In the genomic region with DNA sequence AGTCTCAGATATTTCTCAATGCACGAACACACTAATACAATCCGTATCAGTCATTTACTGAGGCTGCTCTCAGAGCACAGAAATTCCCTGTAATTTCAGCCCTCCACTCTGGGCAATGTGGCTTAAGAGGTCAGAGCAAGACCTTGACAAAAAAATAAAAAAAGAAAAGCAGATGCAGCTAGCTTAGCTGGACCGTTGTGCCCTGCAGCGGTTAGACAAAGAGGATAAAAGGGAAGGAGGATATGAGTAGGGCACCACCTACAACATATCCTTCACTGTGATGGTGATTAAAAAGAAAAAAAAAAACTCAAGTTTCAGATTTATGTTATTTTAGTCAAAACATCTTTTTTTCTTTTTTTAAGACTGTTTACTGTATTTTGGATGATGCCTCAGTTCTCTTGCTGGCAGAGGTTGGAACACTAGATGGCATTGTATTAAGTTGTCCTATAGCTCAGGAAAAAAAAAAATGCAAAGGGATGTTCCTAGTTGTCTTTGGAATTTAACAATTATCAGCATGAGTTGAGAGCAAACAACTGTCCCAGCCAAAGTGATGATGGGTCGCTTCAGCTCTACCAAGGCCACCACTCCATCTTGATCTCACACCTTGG, we compare ENCODE assay signal across 21 cellular contexts. TPM values are rescaled to one million over a fixed set of nuclear protein-coding genes. Genes with fewer than 3 reads are reported as not detected.
A peak's percentile ranks its signal among the peaks of the same experiment; 100 is the strongest.
DNase-seq lines count a peak whose midpoint lies in the region; ATAC-seq and TF ChIP-seq lines count a peak whose summit lies in the region.
"Had no signal": no experiment of that assay in that cellular context is flagged by ENCODE, and none has a peak within 500 bp of the region (broad histone marks: within the 10 kb centered on the region; RNA-seq: fewer than 3 reads in every experiment).

No MANE protein-coding gene starts in this region.

- POLR2A ChIA-PET in activated CD4-positive, alpha-beta T cell treated with anti-CD3 and anti-CD28 coated beads for 36 hours (lab: Charles Lee), result no interaction called here

- H3K27ac ChIP-seq in fibroblast of lung (ENCODE audit: insufficient read depth, low read length), result no peak overlapping the region
- H3K27ac ChIP-seq: ovary, suprapubic skin had no signal

- H3K79me2 ChIP-seq in fibroblast of lung (ENCODE audit: control insufficient read depth, insufficient read depth, low read length), result no peaks in the 10 kb centered on the region

- no peaks in the 10 kb centered on the region for H3K36me3 Mint-ChIP-seq in activated CD4-positive, alpha-beta T cell treated with anti-CD3 and anti-CD28 coated beads for 36 hours (ENCODE audit: low read depth)
- H3K36me3 Mint-ChIP-seq: activated naive CD4-positive, alpha-beta T cell treated with anti-CD3 and anti-CD28 coated beads, Interleukin-2, amount 50 U/mL, for 24 hours had no signal

- H3K9me3 ChIP-seq in adipocyte (ENCODE audit: control insufficient read depth, low read length) (no peaks in the 10 kb centered on the region), fibroblast of lung (ENCODE audit: control insufficient read depth, insufficient read depth, low read depth, low read length) (no peaks in the 10 kb centered on the region)
- H3K9me3 ChIP-seq: ovary, suprapubic skin had no signal

- no peaks in the 10 kb centered on the region for H3K9me3 Mint-ChIP-seq in activated CD4-positive, alpha-beta T cell treated with anti-CD3 and anti-CD28 coated beads for 36 hours (ENCODE audit: low read depth)
- H3K9me3 Mint-ChIP-seq: activated CD8-positive, alpha-beta T cell treated with anti-CD3 and anti-CD28 coated beads for 36 hours; activated naive CD4-positive, alpha-beta T cell treated with anti-CD3 and anti-CD28 coated beads, Interleukin-2, amount 50 U/mL, for 24 hours had no signal

- CTCF ChIA-PET in activated CD4-positive, alpha-beta T cell treated with anti-CD3 and anti-CD28 coated beads for 36 hours (lab: Charles Lee), result no interaction called here

- H3K4me3 ChIP-seq in adipocyte (ENCODE audit: low read length) (no peak overlapping the region), fibroblast of lung (replicated peaks in 1 of 4; ENCODE audit: control extremely low read depth in 1 of 4, insufficient read depth in 1 of 4, low read depth in 3 of 4, low read length in 4 of 4) (no peak overlapping the region)
- H3K4me3 ChIP-seq: ovary, suprapubic skin had no signal

- no peaks in the 10 kb centered on the region for H4K20me1 ChIP-seq in fibroblast of lung (ENCODE audit: control insufficient read depth, extremely low read depth, insufficient read depth, low read length)

- intact Hi-C loops in activated CD4-positive, alpha-beta T cell treated with anti-CD3 and anti-CD28 coated beads for 36 hours (cut with DNase I, micrococcal nuclease), result loop anchor here (5.0 kb wide), 1 partner anchor 477 kb away; no protein-coding TSS in a partner anchor

- no peak for DNase-seq in AG09319 (ENCODE audit: extremely low read depth, low read depth)
- peak; percentile 68 for DNase-seq in M059J (ENCODE audit: low read depth)
- peak; percentile 32 for DNase-seq in adipocyte (ENCODE audit: low read depth)
- DNase-seq in fibroblast of lung (ENCODE audit: low read depth in 2 of 2), result peak; percentile 28 to 45
- no peak for DNase-seq in stimulated activated naive CD4-positive, alpha-beta T cell (lab: John Stamatoyannopoulos, UW)
- no peak for DNase-seq in NK-92 (lab: John Stamatoyannopoulos, UW; ENCODE audit: unreplicated experiment)
- DNase-seq in activated CD4-positive, alpha-beta T cell treated with anti-CD3 and anti-CD28 coated beads for 36 hours, result no peak
- DNase-seq: activated CD8-positive, alpha-beta T cell treated with anti-CD3 and anti-CD28 coated beads for 36 hours; activated T-cell treated with anti-CD3 and anti-CD28 coated beads, Interleukin-2, amount 50 U/mL, for 4 hours; Caco-2; MM.1S; NCI-H2081; NCI-H774; ovary; RPMI8226; stimulated activated CD4-positive, alpha-beta T cell treated with anti-CD3 and anti-CD28 coated beads, Interleukin-4, amount 100 ng/mL, for 4 hours; stimulated activated CD8-positive, alpha-beta memory T cell treated with anti-CD3 and anti-CD28 coated beads, Interleukin-4, amount 100 ng/mL, for 48 hours; T-helper 1 cell had no signal

- H3K27ac Mint-ChIP-seq in activated CD4-positive, alpha-beta T cell treated with anti-CD3 and anti-CD28 coated beads for 36 hours, result no peak overlapping the region
- H3K27ac Mint-ChIP-seq: activated CD8-positive, alpha-beta T cell treated with anti-CD3 and anti-CD28 coated beads for 36 hours; activated naive CD4-positive, alpha-beta T cell treated with anti-CD3 and anti-CD28 coated beads, Interleukin-2, amount 50 U/mL, for 24 hours had no signal

- no peaks in the 10 kb centered on the region for H3K36me3 ChIP-seq in adipocyte (ENCODE audit: control insufficient read depth, insufficient read depth, low read length, severe bottlenecking)
- H3K36me3 ChIP-seq in fibroblast of lung (ENCODE audit: control insufficient read depth, insufficient read depth, low read length), result no peaks in the 10 kb centered on the region
- H3K36me3 ChIP-seq: ovary, suprapubic skin had no signal

- TF ChIP-seq CTCF in AG09319 (IDR thresholded peaks at IDR 0.05; ENCODE audit: low read depth, low read length), result peak; percentile 21
- peak; percentile 13 to 42 for TF ChIP-seq CTCF in fibroblast of lung (conservative IDR thresholded peaks at IDR 0.05 in 1 of 2, IDR thresholded peaks at IDR 0.05 in 1 of 2; ENCODE audit: low read depth in 1 of 2, low read length in 2 of 2)

- H3K27me3 Mint-ChIP-seq in activated CD4-positive, alpha-beta T cell treated with anti-CD3 and anti-CD28 coated beads for 36 hours, result peaks cover 11% of the 10 kb centered on the region

- no peak for ATAC-seq in activated CD4-positive, alpha-beta T cell treated with anti-CD3 and anti-CD28 coated beads for 36 hours
- no peak for ATAC-seq in HG03439 (IDR thresholded peaks at IDR 0.05; ENCODE audit: unreplicated experiment)
- ATAC-seq: activated CD8-positive, alpha-beta T cell treated with anti-CD3 and anti-CD28 coated beads for 36 hours; activated T-cell treated with anti-CD3 and anti-CD28 coated beads, Interleukin-2, amount 50 U/mL, for 4 hours had no signal

- H3K4me1 Mint-ChIP-seq in activated CD4-positive, alpha-beta T cell treated with anti-CD3 and anti-CD28 coated beads for 36 hours, result no peaks in the 10 kb centered on the region
- H3K4me1 Mint-ChIP-seq: activated naive CD4-positive, alpha-beta T cell treated with anti-CD3 and anti-CD28 coated beads, Interleukin-2, amount 50 U/mL, for 24 hours had no signal

- no peak overlapping the region for H3K4me2 ChIP-seq in fibroblast of lung (ENCODE audit: extremely low read depth, insufficient read depth, low read length)

- H3K9ac ChIP-seq in adipocyte (ENCODE audit: low read length) (no peak overlapping the region), fibroblast of lung (ENCODE audit: insufficient read depth, low read length) (no peak overlapping the region)

- no peak overlapping the region for H3K4me3 Mint-ChIP-seq in activated CD4-positive, alpha-beta T cell treated with anti-CD3 and anti-CD28 coated beads for 36 hours
- H3K4me3 Mint-ChIP-seq: activated CD8-positive, alpha-beta T cell treated with anti-CD3 and anti-CD28 coated beads for 36 hours; activated naive CD4-positive, alpha-beta T cell treated with anti-CD3 and anti-CD28 coated beads, Interleukin-2, amount 50 U/mL, for 24 hours; activated T-cell treated with anti-CD3 and anti-CD28 coated beads, Interleukin-2, amount 50 U/mL, for 4 hours had no signal

- H2AFZ ChIP-seq in fibroblast of lung (ENCODE audit: low read length), result no peak overlapping the region

- H3K27me3 ChIP-seq in adipocyte (replicated peaks; ENCODE audit: control insufficient read depth, insufficient read depth, low read length), result no peaks in the 10 kb centered on the region
- H3K27me3 ChIP-seq in fibroblast of lung (ENCODE audit: control insufficient read depth, insufficient read depth, low read length), result no peaks in the 10 kb centered on the region
- H3K27me3 ChIP-seq: ovary, suprapubic skin had no signal

- peaks cover 12% of the 10 kb centered on the region for H3K4me1 ChIP-seq in adipocyte (ENCODE audit: control insufficient read depth, insufficient read depth, low read length)
- H3K4me1 ChIP-seq in fibroblast of lung (ENCODE audit: control insufficient read depth, extremely low read depth, insufficient read depth, low read length), result peaks cover 7% of the 10 kb centered on the region
- H3K4me1 ChIP-seq: Caco-2 had no signal

RNA-seq across cellular contexts. Expression of a gene that starts 59.9 kb away (rescaled TPM):
- total RNA-seq in M059J (2014; rRNA removed; shearing (Covaris generic)), result 4.5 and 6.3 TPM in 2 replicates
- 2.3 and 3.5 TPM in 2 replicates for total RNA-seq in fibroblast of lung
- polyA plus RNA-seq in fibroblast of lung, result 1.6 and 2.0 TPM in 2 replicates
- polyA plus RNA-seq in fibroblast of lung (2012), result 1.3 and 1.5 TPM in 2 replicates
- polyA minus RNA-seq in fibroblast of lung (ENCODE audit: low replicate concordance), result 0.07 TPM in 1 of 2 replicates, not detected in the other
- 1 to 10 TPM; 2.5 to 2.8 TPM for total RNA-seq in activated CD4-positive, alpha-beta T cell treated with anti-CD3 and anti-CD28 coated beads for 36 hours

Comparison
In these comparisons a context has a peak if more than half of its experiments do, and no peak if none do; other contexts are left out.
1. DNase-seq: peak in M059J (single experiment), adipocyte (single experiment) and fibroblast of lung (2 of 2); none in AG09319 (single experiment), stimulated activated naive CD4-positive, alpha-beta T cell (0 of 6), NK-92 (single experiment) and activated CD4-positive, alpha-beta T cell treated with anti-CD3 and anti-CD28 coated beads for 36 hours (single experiment).